ENCODE assay signal across 8 cellular contexts in genomic region chr19:21908066-21908465, GRCh38.
"Had no signal": no experiment of that assay in that cellular context is flagged by ENCODE, and none has a peak within 500 bp of the region (broad histone marks: within the 10 kb centered on the region; RNA-seq: fewer than 3 reads in every experiment).

No MANE protein-coding gene starts in this region.

- H3K36me3 ChIP-seq: HAP-1 had no signal

- H2AFZ ChIP-seq: GM23248, GM23338 had no signal

- H3K9me3 ChIP-seq: HAP-1 had no signal

- H3K27ac ChIP-seq: GM23248 had no signal

- H3K9ac ChIP-seq: GM23248 had no signal

- H3K4me1 ChIP-seq: HAP-1 had no signal

- DNase-seq: GM23248, GOT3, H7, H9, HCEC 1CT, HFFc6 had no signal

- H3K4me2 ChIP-seq: GM23338 had no signal

- H3K4me3 ChIP-seq: GM23248, GM23338, HAP-1 had no signal
